Comparison of ENCODE assay signal across 27 cellular contexts in the genomic region with DNA sequence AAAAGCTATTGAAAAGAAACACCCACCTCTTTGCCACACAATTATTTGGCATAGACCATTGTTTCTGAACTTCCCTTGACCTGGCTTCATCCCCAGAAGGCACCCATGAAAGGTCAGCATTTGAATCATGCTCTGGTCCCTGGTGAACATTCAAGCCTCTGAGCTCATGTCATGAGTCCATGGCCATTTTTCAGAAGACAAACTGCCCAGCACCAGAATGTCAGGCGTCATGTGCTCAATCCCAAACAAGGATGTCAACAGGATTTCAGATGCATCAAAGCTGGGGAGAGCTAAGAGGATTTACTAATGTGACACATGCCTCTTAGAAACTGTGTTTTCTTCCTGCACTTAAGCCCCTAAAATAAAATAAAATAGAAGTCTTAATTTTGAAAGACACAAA.
"Had no signal": no experiment of that assay in that cellular context is flagged by ENCODE, and none has a peak within 500 bp of the region (broad histone marks: within the 10 kb centered on the region; RNA-seq: fewer than 3 reads in every experiment).

No MANE protein-coding gene starts in this region.

- H3K4me3 ChIP-seq: left ventricle myocardium inferior, lung, neural progenitor cell, psoas muscle, right lobe of liver, skin epidermis, stomach, testis, thyroid gland, transverse colon, upper lobe of left lung, vagina had no signal

- DNase-seq: islet precursor cell; left ventricle myocardium inferior; mesendoderm; naive B cell; natural killer cell; nephron progenitor cell; occipital lobe; psoas muscle; right lobe of liver; stimulated activated CD4-positive, alpha-beta T cell treated with anti-CD3 and anti-CD28 coated beads, Interleukin-12 subunit alpha, Interleukin-12 subunit beta, amount 100 ng/mL, for 4 hours; stimulated activated CD4-positive, alpha-beta T cell treated with anti-CD3 and anti-CD28 coated beads, Interleukin-15, amount 100 ng/mL, for 24 hours; stimulated activated CD4-positive, alpha-beta T cell treated with anti-CD3 and anti-CD28 coated beads, Interleukin-2, amount 100 ng/mL, for 24 hours; stimulated activated CD4-positive, alpha-beta T cell treated with anti-CD3 and anti-CD28 coated beads, Interleukin-4, amount 100 ng/mL, for 1 hour; stimulated activated naive B cell treated with anti-CD40 and anti-IgM and Interleukin-4, amounts not matched to agents 10 μg/mL and 1 μg/mL and 100 μg/mL, for 72 hours; stimulated activated naive CD8-positive, alpha-beta T cell treated with anti-CD3 and anti-CD28 coated beads, Interleukin-15, Interleukin-2, amounts not matched to agents 100 U/mL and 50 U/mL, for 24 hours; stomach; testis; thyroid gland; transverse colon; upper lobe of left lung had no signal

- H3K4me1 ChIP-seq: left ventricle myocardium inferior, neural progenitor cell, parathyroid adenoma, psoas muscle, right lobe of liver, stomach, testis, transverse colon, upper lobe of left lung, vagina had no signal

- H3K27me3 ChIP-seq: neural progenitor cell, neutrophil, right lobe of liver, stomach, testis, thyroid gland, transverse colon, upper lobe of left lung, vagina had no signal

- H3K9me3 Mint-ChIP-seq: mesothelial cell of epicardium; naive B cell; natural killer cell; nephron progenitor cell; neural progenitor cell; stimulated activated naive B cell treated with anti-CD40 and anti-IgM and Interleukin-4, amounts not matched to agents 10 μg/mL and 1 μg/mL and 100 μg/mL, for 72 hours had no signal

- H3K4me1 Mint-ChIP-seq: mesothelial cell of epicardium; naive B cell; natural killer cell; nephron progenitor cell; neural progenitor cell; stimulated activated naive B cell treated with anti-CD40 and anti-IgM and Interleukin-4, amounts not matched to agents 10 μg/mL and 1 μg/mL and 100 μg/mL, for 72 hours had no signal

- H3K4me3 Mint-ChIP-seq: mesothelial cell of epicardium; naive B cell; natural killer cell; nephron progenitor cell; neural progenitor cell; stimulated activated naive B cell treated with anti-CD40 and anti-IgM and Interleukin-4, amounts not matched to agents 10 μg/mL and 1 μg/mL and 100 μg/mL, for 72 hours had no signal

- ATAC-seq: natural killer cell; psoas muscle; right lobe of liver; stimulated activated naive B cell treated with anti-CD40 and anti-IgM and Interleukin-4, amounts not matched to agents 10 μg/mL and 1 μg/mL and 100 μg/mL, for 72 hours; stimulated activated naive CD8-positive, alpha-beta T cell treated with anti-CD3 and anti-CD28 coated beads, Interleukin-15, Interleukin-2, amounts not matched to agents 100 U/mL and 50 U/mL, for 24 hours had no signal

- H3K27me3 Mint-ChIP-seq: naive B cell; stimulated activated naive B cell treated with anti-CD40 and anti-IgM and Interleukin-4, amounts not matched to agents 10 μg/mL and 1 μg/mL and 100 μg/mL, for 72 hours had no signal

- H3K36me3 ChIP-seq: left ventricle myocardium inferior, neural progenitor cell, neutrophil, right lobe of liver, stomach, thyroid gland, transverse colon, upper lobe of left lung, vagina had no signal

- H3K27ac Mint-ChIP-seq: mesothelial cell of epicardium; naive B cell; natural killer cell; nephron progenitor cell; neural progenitor cell; stimulated activated naive B cell treated with anti-CD40 and anti-IgM and Interleukin-4, amounts not matched to agents 10 μg/mL and 1 μg/mL and 100 μg/mL, for 72 hours had no signal

- H3K36me3 Mint-ChIP-seq: naive B cell, natural killer cell, neural progenitor cell had no signal

- H3K27ac ChIP-seq: left ventricle myocardium inferior, neural progenitor cell, neutrophil, parathyroid adenoma, psoas muscle, right lobe of liver, skin epidermis, stomach, testis, thyroid gland, transverse colon, upper lobe of left lung, vagina had no signal

- H3K9me3 ChIP-seq: left ventricle myocardium inferior, neutrophil, psoas muscle, right lobe of liver, stomach, testis, thyroid gland, transverse colon, upper lobe of left lung, vagina had no signal
